In genomic region chr15:50354838-50355611, GRCh38 we compare ENCODE assay signal across 8 cellular contexts.
A peak's percentile ranks its signal among the peaks of the same experiment; 100 is the strongest.
DNase-seq lines count a peak whose midpoint lies in the region; ATAC-seq and TF ChIP-seq lines count a peak whose summit lies in the region.

GABPB1 (minus strand) TSS chr15:50355198; CDS start chr15:50309798, 45,400 bp downstream.

- TF ChIP-seq CTCF in choroid plexus epithelial cell (conservative IDR thresholded peaks at IDR 0.05; ENCODE audit: low read depth, low read length), result no peak

- H3K4me3 ChIP-seq in choroid plexus epithelial cell (ENCODE audit: low read depth, low read length), result peak within 1 kb of the TSS; percentile 89

- ATAC-seq in GM19025 (IDR thresholded peaks at IDR 0.05; ENCODE audit: low read depth, unreplicated experiment) (peak; percentile 36), HG03354 (IDR thresholded peaks at IDR 0.05; ENCODE audit: poor library complexity, severe bottlenecking, unreplicated experiment) (peak; percentile 49)

- DNase-seq in AG08395 (ENCODE audit: low spot score) (peak; percentile 97), NCI-H510A (lab: John Stamatoyannopoulos, UW) (peak; percentile 84), choroid plexus epithelial cell (ENCODE audit: low read depth) (peak; percentile 97), kidney tubule cell (ENCODE audit: low spot score) (peak; percentile 94)
- peak; percentile 85 to 90 for DNase-seq in activated CD4-positive, alpha-beta T cell treated with anti-CD3 and anti-CD28 coated beads for 4 hours
- peak; percentile 62 to 68 for DNase-seq in stimulated activated CD4-positive, alpha-beta T cell treated with anti-CD3 and anti-CD28 coated beads, Interleukin-1b, Interleukin-23, amount 100 ng/mL, for 1 hour (ENCODE audit: low read depth in 2 of 2)

Comparison
In these comparisons a context has a peak if more than half of its experiments do, and no peak if none do; other contexts are left out.
1. Peak in every context shown above with its lines: DNase-seq, ATAC-seq and H3K4me3 ChIP-seq.